28 cellular contexts compared by ENCODE assay signal in genomic region chr7:6495597-6496262, GRCh38. TPM values are rescaled to one million over a fixed set of nuclear protein-coding genes. Genes with fewer than 3 reads are reported as not detected.
DNase-seq lines count a peak whose midpoint lies in the region; ATAC-seq and TF ChIP-seq lines count a peak whose summit lies in the region.
"Had no signal": no experiment of that assay in that cellular context is flagged by ENCODE, and none has a peak within 500 bp of the region (broad histone marks: within the 10 kb centered on the region; RNA-seq: fewer than 3 reads in every experiment).

No MANE protein-coding gene starts in this region.

- H2AFZ ChIP-seq in osteoblast (ENCODE audit: low read length): no peak overlapping the region

- H4K20me1 ChIP-seq in osteoblast (ENCODE audit: insufficient read depth, low read length): no peaks in the 10 kb centered on the region

- intact Hi-C loops in sciatic nerve (cut with DNase I) (no loop called here), left lung (cut with DNase I) (no loop called here), CD14-positive monocyte (cut with micrococcal nuclease) (no loop called here)

- no peaks in the 10 kb centered on the region for H3K9me3 ChIP-seq in RWPE2 (ENCODE audit: severe bottlenecking)
- no peaks in the 10 kb centered on the region for H3K9me3 ChIP-seq in osteoblast (ENCODE audit: low read depth, low read length)
- H3K9me3 ChIP-seq in left lung: no peaks in the 10 kb centered on the region
- H3K9me3 ChIP-seq: body of pancreas, heart left ventricle, pancreas, SJCRH30 had no signal

- no peaks in the 10 kb centered on the region for H3K79me2 ChIP-seq in osteoblast (ENCODE audit: insufficient read depth, low read length)

- no peak overlapping the region for H3K4me2 ChIP-seq in osteoblast (ENCODE audit: insufficient read depth, low read length)

- H3K4me1 ChIP-seq in RWPE2 (ENCODE audit: insufficient read depth, poor library complexity, severe bottlenecking) (no peaks in the 10 kb centered on the region), osteoblast (ENCODE audit: insufficient read depth, low read length) (no peaks in the 10 kb centered on the region), left lung (no peaks in the 10 kb centered on the region)
- H3K4me1 ChIP-seq: body of pancreas, heart left ventricle, pancreas, SJCRH30 had no signal

- peak; percentile 47; the same call in 1 of the 3 replicates for ATAC-seq in RWPE2 (ENCODE audit: low read depth)
- no peak for ATAC-seq in sciatic nerve
- ATAC-seq in left lung: no peak
- ATAC-seq in GM21529 (IDR thresholded peaks at IDR 0.05; ENCODE audit: unreplicated experiment): no peak
- ATAC-seq: body of pancreas, heart left ventricle, pancreas, right cardiac atrium, T-helper 17 cell had no signal

- H3K27ac ChIP-seq in RWPE2 (ENCODE audit: poor library complexity, severe bottlenecking) (no peak overlapping the region), osteoblast (ENCODE audit: low read depth, low read length) (no peak overlapping the region), left lung (no peak overlapping the region)
- H3K27ac ChIP-seq: body of pancreas, heart left ventricle, pancreas, SJCRH30 had no signal

- no peak overlapping the region for H3K4me3 ChIP-seq in RWPE2 (ENCODE audit: severe bottlenecking)
- H3K4me3 ChIP-seq in epithelial cell of esophagus (ENCODE audit: low read length): no peak overlapping the region
- H3K4me3 ChIP-seq in osteoblast (ENCODE audit: insufficient read depth, low read length): no peak overlapping the region
- H3K4me3 ChIP-seq in left lung: no peak overlapping the region
- H3K4me3 ChIP-seq: body of pancreas, heart left ventricle, pancreas, SJCRH30 had no signal

- no peaks in the 10 kb centered on the region for H3K27me3 ChIP-seq in RWPE2 (ENCODE audit: insufficient read depth, poor library complexity, severe bottlenecking)
- peaks cover 18% of the 10 kb centered on the region for H3K27me3 ChIP-seq in osteoblast (ENCODE audit: insufficient read depth, low read length)
- no peaks in the 10 kb centered on the region for H3K27me3 ChIP-seq in left lung
- H3K27me3 ChIP-seq: body of pancreas, heart left ventricle, pancreas, SJCRH30 had no signal

- peak; percentile 41 for DNase-seq in EH (ENCODE audit: low read depth)
- DNase-seq in RWPE2 (ENCODE audit: low spot score): no peak
- DNase-seq in epithelial cell of esophagus (ENCODE audit: low read depth): peak; percentile 41
- DNase-seq in osteoblast (ENCODE audit: insufficient read length, low spot score, missing footprints): peak; percentile 93
- no peak for DNase-seq in sciatic nerve (ENCODE audit: low spot score)
- DNase-seq in left lung: no peak
- no peak for DNase-seq in CD14-positive monocyte (ENCODE audit: low spot score)
- DNase-seq: activated CD4-positive, alpha-beta T cell treated with anti-CD3 and anti-CD28 coated beads, Interleukin-2, amount 10 ng/mL, durations not matched to agents 24 days and 14 days; activated gamma-delta T cell treated with Interleukin-2 at 50 U/mL for 16 hours; activated T-cell treated with anti-CD3 and anti-CD28 coated beads, Interleukin-2, amount 50 U/mL, for 24 hours; body of pancreas; H9; mammary epithelial cell; NCI-H1105; NCI-H1930; NCI-H69; right cardiac atrium; SJCRH30; stimulated activated CD4-positive, alpha-beta T cell treated with anti-CD3 and anti-CD28 coated beads, Interleukin-12 subunit alpha, Interleukin-12 subunit beta, amount 100 ng/mL, for 4 hours; stimulated activated CD4-positive, alpha-beta T cell treated with anti-CD3 and anti-CD28 coated beads, Interleukin-4, amount 100 ng/mL, for 1 hour; T-helper 17 cell had no signal

- peaks cover 2% of the 10 kb centered on the region for H3K4me1 Mint-ChIP-seq in CD14-positive monocyte
- H3K4me1 Mint-ChIP-seq: activated CD4-positive, alpha-beta T cell treated with anti-CD3 and anti-CD28 coated beads, Interleukin-2, amount 10 ng/mL, durations not matched to agents 24 days and 14 days; H9; T-helper 17 cell had no signal

- peaks cover 0 to 3% (median 0%) of the 10 kb centered on the region in 7 donors for H3K9me3 Mint-ChIP-seq in CD14-positive monocyte
- H3K9me3 Mint-ChIP-seq: activated CD4-positive, alpha-beta T cell treated with anti-CD3 and anti-CD28 coated beads, Interleukin-2, amount 10 ng/mL, durations not matched to agents 24 days and 14 days; activated T-cell treated with anti-CD3 and anti-CD28 coated beads, Interleukin-2, amount 50 U/mL, for 24 hours; H9; type B pancreatic cell had no signal

- H3K27me3 Mint-ChIP-seq in CD14-positive monocyte (ENCODE audit: low read depth in 3 of 3): peaks cover 4 to 9% (median 5%) of the 10 kb centered on the region in 3 donors
- H3K27me3 Mint-ChIP-seq: activated T-cell treated with anti-CD3 and anti-CD28 coated beads, Interleukin-2, amount 50 U/mL, for 24 hours had no signal

- TF ChIP-seq CTCF in RWPE2 (IDR thresholded peaks at IDR 0.05; ENCODE audit: poor library complexity, severe bottlenecking) (no peak), epithelial cell of esophagus (IDR thresholded peaks at IDR 0.05; ENCODE audit: insufficient read depth, low read depth, low read length, missing control alignments) (no peak), osteoblast (IDR thresholded peaks at IDR 0.05; ENCODE audit: extremely low read depth, low read depth, low read length) (no peak), left lung (IDR thresholded peaks at IDR 0.05) (no peak), CD14-positive monocyte (IDR thresholded peaks at IDR 0.05) (no peak)

- H3K4me3 Mint-ChIP-seq in CD14-positive monocyte: no peak overlapping the region
- H3K4me3 Mint-ChIP-seq: activated CD4-positive, alpha-beta T cell treated with anti-CD3 and anti-CD28 coated beads, Interleukin-2, amount 10 ng/mL, durations not matched to agents 24 days and 14 days; activated T-cell treated with anti-CD3 and anti-CD28 coated beads, Interleukin-2, amount 50 U/mL, for 24 hours; H9; T-helper 17 cell; type B pancreatic cell had no signal

- H3K36me3 Mint-ChIP-seq in CD14-positive monocyte: no peaks in the 10 kb centered on the region
- H3K36me3 Mint-ChIP-seq: type B pancreatic cell had no signal

- H3K27ac Mint-ChIP-seq in CD14-positive monocyte: no peak overlapping the region
- H3K27ac Mint-ChIP-seq: activated CD4-positive, alpha-beta T cell treated with anti-CD3 and anti-CD28 coated beads, Interleukin-2, amount 10 ng/mL, durations not matched to agents 24 days and 14 days; activated T-cell treated with anti-CD3 and anti-CD28 coated beads, Interleukin-2, amount 50 U/mL, for 24 hours; T-helper 17 cell; type B pancreatic cell had no signal

- H3K36me3 ChIP-seq in RWPE2 (ENCODE audit: low read depth) (no peaks in the 10 kb centered on the region), osteoblast (ENCODE audit: insufficient read depth, low read length) (no peaks in the 10 kb centered on the region), left lung (no peaks in the 10 kb centered on the region)
- H3K36me3 ChIP-seq: heart left ventricle, pancreas, SJCRH30 had no signal

RNA-seq across cellular contexts. Expression of gene KDELR2, which starts 11.8 kb away (rescaled TPM):
- 218 and 245 TPM in 2 replicates for total RNA-seq in osteoblast
- 90.4 TPM for total RNA-seq in sciatic nerve
- total RNA-seq in left lung: 100 to 1,000 TPM; 214 to 240 TPM
- polyA plus RNA-seq in CD14-positive monocyte: 100 to 1,000 TPM in 1 of 2 donors, 10 to 100 TPM in 1; 91.7 to 103 TPM

RNA-seq across cellular contexts. Expression of gene DAGLB, which starts 48.0 kb away (rescaled TPM):
- total RNA-seq in osteoblast (17.1 and 17.4 TPM in 2 replicates), sciatic nerve (21.2 TPM), left lung (10 to 100 TPM; 38.4 to 46.5 TPM)
- 10 to 100 TPM; 15.2 to 16.4 TPM for polyA plus RNA-seq in CD14-positive monocyte

RNA-seq across cellular contexts. Expression of gene GRID2IP, which starts 55.5 kb away (rescaled TPM):
- under 0.01 TPM in 1 of 2 replicates, not detected in the other for total RNA-seq in osteoblast
- total RNA-seq in sciatic nerve: 0.18 TPM
- under 1 TPM; 0.21 to 0.35 TPM for total RNA-seq in left lung
- not detected for polyA plus RNA-seq in CD14-positive monocyte
- total RNA-seq: activated CD4-positive, alpha-beta T cell treated with anti-CD3 and anti-CD28 coated beads, Interleukin-2, amount 10 ng/mL, durations not matched to agents 24 days and 14 days; fibroblast of villous mesenchyme; mammary epithelial cell; subcutaneous adipose tissue had no signal
- polyA plus RNA-seq: AG04450 had no signal

Comparison
In these comparisons a context has a peak if more than half of its experiments do, and no peak if none do; other contexts are left out.
1. DNase-seq: peak in EH (single experiment), epithelial cell of esophagus (single experiment) and osteoblast (single experiment); none in RWPE2 (single experiment), sciatic nerve (single experiment), left lung (0 of 2) and CD14-positive monocyte (single experiment).